12 cellular contexts compared by ENCODE assay signal in genomic region chr14:24240110-24240918, GRCh38. TPM values are rescaled to one million over a fixed set of nuclear protein-coding genes. Genes with fewer than 3 reads are reported as not detected.
DNase-seq lines count a peak whose midpoint lies in the region; ATAC-seq and TF ChIP-seq lines count a peak whose summit lies in the region.
"Had no signal": no experiment of that assay in that cellular context is flagged by ENCODE, and none has a peak within 500 bp of the region (broad histone marks: within the 10 kb centered on the region; RNA-seq: fewer than 3 reads in every experiment).

No MANE protein-coding gene starts in this region.

- 92 to 97% methylated on average over 5 to 9 of the region's 9 CpGs for WGBS in upper lobe of left lung, 2 donors

- H3K27me3 Mint-ChIP-seq in CD4-positive, alpha-beta memory T cell = no peaks in the 10 kb centered on the region

- no peak for TF ChIP-seq EP300 in upper lobe of left lung (IDR thresholded peaks at IDR 0.05)

- TF ChIP-seq CTCF in RWPE1 (conservative IDR thresholded peaks at IDR 0.05; ENCODE audit: low read depth) (no peak), parathyroid adenoma (IDR thresholded peaks at IDR 0.05) (no peak), upper lobe of left lung (IDR thresholded peaks at IDR 0.05) (no peak)

- H3K27me3 ChIP-seq in CD4-positive, alpha-beta memory T cell (ENCODE audit: insufficient read depth, low read length) = no peaks in the 10 kb centered on the region
- H3K27me3 ChIP-seq in endocrine pancreas (ENCODE audit: control insufficient read depth, insufficient read depth, low read length) (no peaks in the 10 kb centered on the region), parathyroid adenoma (ENCODE audit: control insufficient read depth, insufficient read depth, low read length) (no peaks in the 10 kb centered on the region), upper lobe of left lung (no peaks in the 10 kb centered on the region)
- H3K27me3 ChIP-seq: ovary had no signal

- no peaks in the 10 kb centered on the region for H3K9me3 ChIP-seq in CD4-positive, alpha-beta memory T cell (ENCODE audit: control insufficient read depth in 1 of 2, low read length in 2 of 2)
- H3K9me3 ChIP-seq in endocrine pancreas (ENCODE audit: control insufficient read depth, low read length) (no peaks in the 10 kb centered on the region), parathyroid adenoma (ENCODE audit: control insufficient read depth, low read length) (no peaks in the 10 kb centered on the region), upper lobe of left lung (no peaks in the 10 kb centered on the region)
- H3K9me3 ChIP-seq: ovary had no signal

- TF ChIP-seq POLR2A in upper lobe of left lung (IDR thresholded peaks at IDR 0.05) = no peak

- POLR2A ChIA-PET in CD4-positive, alpha-beta memory T cell (lab: Charles Lee; ENCODE audit: partially characterized antibody) = interaction anchor here (0.9 to 10.0 kb wide), 10 partner anchors 7 to 196 kb away, joined by 5 to 171 read pairs (median 89); partner anchors contain the start of genes CBLN3, CHMP4A, CIDEB and DHRS1
- POLR2A ChIA-PET in RWPE1 (lab: Yijun Ruan, JAX; ENCODE audit: low non-redundant PET) = no interaction called here

- H3K4me1 ChIP-seq in CD4-positive, alpha-beta memory T cell (ENCODE audit: insufficient read depth, low read length) = peaks cover 48% of the 10 kb centered on the region
- H3K4me1 ChIP-seq in endocrine pancreas (ENCODE audit: control insufficient read depth, insufficient read depth, low read length) (peaks cover 4% of the 10 kb centered on the region), parathyroid adenoma (peaks cover 39% of the 10 kb centered on the region), upper lobe of left lung (peaks cover 34 to 46% (median 38%) of the 10 kb centered on the region in 4 donors)

- peak overlapping the region; percentile 96 for H3K27ac ChIP-seq in CD4-positive, alpha-beta memory T cell (ENCODE audit: low read depth, low read length)
- peak overlapping the region; percentile 97 for H3K27ac ChIP-seq in RWPE1
- H3K27ac ChIP-seq in parathyroid adenoma = peak overlapping the region; percentile 98
- peak overlapping the region in 2 of 4 donors; percentile 97 to 98 for H3K27ac ChIP-seq in upper lobe of left lung

- intact Hi-C loops in CD4-positive, alpha-beta memory T cell (cut with micrococcal nuclease) = no loop called here

- peaks cover 40 to 89% (median 64%) of the 10 kb centered on the region in 4 donors for H3K4me1 Mint-ChIP-seq in CD4-positive, alpha-beta memory T cell

- H2AFZ ChIP-seq in parathyroid adenoma = no peak overlapping the region

- no peak for ATAC-seq in upper lobe of left lung (ENCODE audit: low FRiP score in 2 of 2)

- no peaks in the 10 kb centered on the region for H3K9me3 Mint-ChIP-seq in CD4-positive, alpha-beta memory T cell

- no peak overlapping the region for H3K4me3 ChIP-seq in CD4-positive, alpha-beta memory T cell (ENCODE audit: low read length in 2 of 2)
- H3K4me3 ChIP-seq in endocrine pancreas (ENCODE audit: control insufficient read depth, insufficient read depth, low read length) (no peak overlapping the region), parathyroid adenoma (ENCODE audit: low read depth, low read length) (peak overlapping the region; percentile 100), upper lobe of left lung (peak overlapping the region in 1 of 4 donors; percentile 93)
- H3K4me3 ChIP-seq: ovary had no signal

- H3K9ac ChIP-seq in endocrine pancreas (ENCODE audit: control insufficient read depth, insufficient read depth, low read length) (peak overlapping the region; percentile 6), parathyroid adenoma (peak overlapping the region; percentile 73)

- H3K36me3 Mint-ChIP-seq in CD4-positive, alpha-beta memory T cell = peaks cover 43 to 68% of the 10 kb centered on the region in 2 donors

- H3K79me2 ChIP-seq in parathyroid adenoma = peaks cover 28% of the 10 kb centered on the region

- peak overlapping the region; percentile 73 to 95 (median 84) for H3K27ac Mint-ChIP-seq in CD4-positive, alpha-beta memory T cell

- peak overlapping the region; percentile 98 for H3K4me2 ChIP-seq in parathyroid adenoma (ENCODE audit: low read length)

- CTCF ChIA-PET in CD4-positive, alpha-beta memory T cell (lab: Charles Lee; ENCODE audit: partially characterized antibody) = interaction anchor here (3.7 to 25.6 kb wide), 4 partner anchors 12 to 92 kb away, joined by 16 to 556 read pairs (median 66); partner anchors contain the start of genes CIDEB, DHRS1, LTB4R and LTB4R2
- CTCF ChIA-PET in RWPE1 (lab: Yijun Ruan, JAX) = no interaction called here

- peak overlapping the region in 7 of 8 donors; percentile 72 to 98 (median 87) for H3K4me3 Mint-ChIP-seq in CD4-positive, alpha-beta memory T cell

- H3K36me3 ChIP-seq in CD4-positive, alpha-beta memory T cell (ENCODE audit: insufficient read depth, low read length) = peaks cover 58% of the 10 kb centered on the region
- H3K36me3 ChIP-seq in endocrine pancreas (ENCODE audit: control insufficient read depth, insufficient read depth, low read length) = no peaks in the 10 kb centered on the region
- peaks cover 24% of the 10 kb centered on the region for H3K36me3 ChIP-seq in parathyroid adenoma (ENCODE audit: control insufficient read depth, insufficient read depth, low read length)
- H3K36me3 ChIP-seq in upper lobe of left lung = peaks cover 16 to 60% (median 55%) of the 10 kb centered on the region in 4 donors
- H3K36me3 ChIP-seq: ovary had no signal

- no peak for DNase-seq in CD4-positive, alpha-beta memory T cell
- no peak for DNase-seq in RWPE1 (ENCODE audit: low spot score)
- no peak for DNase-seq in upper lobe of left lung
- DNase-seq in NCI-H2081 (lab: John Stamatoyannopoulos, UW) = no peak
- DNase-seq in effector CD8-positive, alpha-beta T cell (lab: John Stamatoyannopoulos, UW) = no peak
- no peak for DNase-seq in NCI-H774 (lab: John Stamatoyannopoulos, UW)
- DNase-seq: activated CD8-positive, alpha-beta memory T cell treated with anti-CD3 and anti-CD28 coated beads for 24 hours; DMS53; H7; ovary had no signal

RNA-seq across cellular contexts. Expression of gene TINF2, which starts 2.1 kb away (rescaled TPM):
- total RNA-seq in CD4-positive, alpha-beta memory T cell = 100 to 1,000 TPM; 131 to 132 TPM
- 100 to 1,000 TPM; 151 to 169 TPM for polyA plus RNA-seq in CD4-positive, alpha-beta memory T cell
- total RNA-seq in upper lobe of left lung = 100 to 1,000 TPM in 1 of 6 donors, 10 to 100 TPM in 5; 46.1 to 109 (median 86.4) TPM

RNA-seq across cellular contexts. Expression of gene GMPR2, which starts 7.6 kb away (rescaled TPM):
- total RNA-seq in CD4-positive, alpha-beta memory T cell = 10 to 100 TPM; 91.0 to 95.8 TPM
- polyA plus RNA-seq in CD4-positive, alpha-beta memory T cell = 100 to 1,000 TPM; 103 to 116 TPM
- 10 to 100 TPM; 26.2 to 76.9 (median 47.2) TPM for total RNA-seq in upper lobe of left lung

RNA-seq across cellular contexts. Expression of gene NEDD8, which starts 8.1 kb away (rescaled TPM):
- total RNA-seq in CD4-positive, alpha-beta memory T cell = 100 to 1,000 TPM; 116 to 127 TPM
- 100 to 1,000 TPM; 351 to 425 TPM for polyA plus RNA-seq in CD4-positive, alpha-beta memory T cell
- total RNA-seq in upper lobe of left lung = 100 to 1,000 TPM in 4 of 6 donors, 10 to 100 TPM in 2; 39.8 to 144 (median 121) TPM

RNA-seq across cellular contexts. Expression of gene TGM1, which starts 22.7 kb away (rescaled TPM):
- 10 to 100 TPM; 11.0 to 16.1 TPM for total RNA-seq in CD4-positive, alpha-beta memory T cell
- polyA plus RNA-seq in CD4-positive, alpha-beta memory T cell = under 1 TPM; 0.11 to 0.12 TPM
- total RNA-seq in upper lobe of left lung = 10 to 100 TPM in 4 of 6 donors, 1 to 10 TPM in 2; 9.1 to 29.2 (median 11.1) TPM

RNA-seq across cellular contexts. Expression of gene MDP1, which starts 24.4 kb away (rescaled TPM):
- 10 to 100 TPM; 12.5 to 15.3 TPM for total RNA-seq in CD4-positive, alpha-beta memory T cell
- polyA plus RNA-seq in CD4-positive, alpha-beta memory T cell = 10 to 100 TPM; 27.3 to 28.1 TPM
- total RNA-seq in upper lobe of left lung = 10 to 100 TPM in 4 of 6 donors, 1 to 10 TPM in 2; 8.1 to 21.1 (median 12.7) TPM
